15 cellular contexts compared by ENCODE assay signal in genomic region chr5:78577051-78577807, GRCh38.
DNase-seq lines count a peak whose midpoint lies in the region; ATAC-seq, FAIRE-seq and TF ChIP-seq lines count a peak whose summit lies in the region.
"Had no signal": no experiment of that assay in that cellular context is flagged by ENCODE, and none has a peak within 500 bp of the region (broad histone marks: within the 10 kb centered on the region; RNA-seq: fewer than 3 reads in every experiment).

No MANE protein-coding gene starts in this region.

- H3K36me3 Mint-ChIP-seq in H9 (ENCODE audit: insufficient read depth in 1 of 3, low read depth in 3 of 3) (peaks cover 4 to 8% (median 6%) of the 10 kb centered on the region in 3 experiments; a peak in 3 of 7 replicates), CD14-positive monocyte (no peaks in the 10 kb centered on the region)
- no peaks in the 10 kb centered on the region for H3K36me3 Mint-ChIP-seq in activated naive CD4-positive, alpha-beta T cell treated with anti-CD3 and anti-CD28 coated beads for 36 hours (ENCODE audit: low read depth)
- H3K36me3 Mint-ChIP-seq: natural killer cell treated with Interleukin-12 subunit alpha and Interleukin-12 subunit beta and Interleukin-15 and Interleukin-18, amount 100 ng/mL, for 72 hours had no signal

- no CpG with 5 or more reads among the region's 8 CpGs for WGBS in H9 (ENCODE audit: extremely low coverage, insufficient read length, low lambda C conversion rate)
- WGBS in hepatocyte (ENCODE audit: low lambda C conversion rate, missing lambda C conversion rate): 82% methylated on average over 8 of the region's 8 CpGs
- WGBS in smooth muscle cell (ENCODE audit: low lambda C conversion rate): 80% methylated on average over 8 of the region's 8 CpGs

- CTCF ChIA-PET in activated naive CD4-positive, alpha-beta T cell treated with anti-CD3 and anti-CD28 coated beads for 36 hours (lab: Charles Lee): no interaction called here

- H3K4me3 Mint-ChIP-seq in H9 (no peak overlapping the region), CD14-positive monocyte (no peak overlapping the region)
- H3K4me3 Mint-ChIP-seq in activated naive CD4-positive, alpha-beta T cell treated with anti-CD3 and anti-CD28 coated beads for 36 hours: no peak overlapping the region
- H3K4me3 Mint-ChIP-seq: natural killer cell treated with Interleukin-12 subunit alpha and Interleukin-12 subunit beta and Interleukin-15 and Interleukin-18, amount 100 ng/mL, for 72 hours had no signal

- H4K20me1 ChIP-seq in H9 (ENCODE audit: control insufficient read depth, insufficient read depth, insufficient read length): no peaks in the 10 kb centered on the region
- no peaks in the 10 kb centered on the region for H4K20me1 ChIP-seq in hepatocyte (ENCODE audit: insufficient read depth, poor library complexity, severe bottlenecking)
- peaks cover 12% of the 10 kb centered on the region for H4K20me1 ChIP-seq in smooth muscle cell (ENCODE audit: low read depth)

- H2BK5ac ChIP-seq in H9 (ENCODE audit: insufficient read length, low read length): no peak overlapping the region

- H3K27ac ChIP-seq in H9 (ENCODE audit: insufficient read length, low read depth, low read length) (no peak overlapping the region), hepatocyte (peak overlapping the region; percentile 25), smooth muscle cell (ENCODE audit: low read depth) (peak overlapping the region; percentile 36)
- H3K27ac ChIP-seq: SJSA1, vagina, VCaP had no signal

- no peak overlapping the region for H2AK5ac ChIP-seq in H9 (ENCODE audit: insufficient read length, low read length)

- no peaks in the 10 kb centered on the region for H3K9me2 ChIP-seq in hepatocyte (replicated peaks; ENCODE audit: insufficient read depth)

- TF ChIP-seq CTCF in H9 (conservative IDR thresholded peaks at IDR 0.05) (no peak), choroid plexus epithelial cell (conservative IDR thresholded peaks at IDR 0.05; ENCODE audit: low read depth, low read length) (no peak), hepatocyte (IDR thresholded peaks at IDR 0.05; ENCODE audit: poor library complexity) (no peak), smooth muscle cell (IDR thresholded peaks at IDR 0.05; ENCODE audit: borderline replicate concordance, insufficient read depth, poor library complexity, severe bottlenecking) (no peak), CD14-positive monocyte (IDR thresholded peaks at IDR 0.05) (no peak)

- FAIRE-seq in RCC 7860 (lab: Jason Lieb, UNC): no peak

- no peak overlapping the region for H4K5ac ChIP-seq in H9 (ENCODE audit: insufficient read length, low read depth, low read length)

- H3K14ac ChIP-seq in H9 (ENCODE audit: insufficient read depth, low read length): no peak overlapping the region

- H3K18ac ChIP-seq in H9 (ENCODE audit: insufficient read length, low read depth, low read length): no peak overlapping the region

- no peak overlapping the region for H2BK20ac ChIP-seq in H9 (ENCODE audit: low read depth, low read length, poor library complexity, severe bottlenecking)

- no peak overlapping the region for H2BK12ac ChIP-seq in H9 (ENCODE audit: insufficient read length, low read depth, low read length)

- no peak overlapping the region for H3K23ac ChIP-seq in H9 (ENCODE audit: insufficient read length, low read depth, low read length)

- H3K27me3 Mint-ChIP-seq in H9 (ENCODE audit: low read depth): no peaks in the 10 kb centered on the region
- H3K27me3 Mint-ChIP-seq in CD14-positive monocyte (ENCODE audit: low read depth in 3 of 3): no peaks in the 10 kb centered on the region
- H3K27me3 Mint-ChIP-seq in activated naive CD4-positive, alpha-beta T cell treated with anti-CD3 and anti-CD28 coated beads for 36 hours (ENCODE audit: low read depth): no peaks in the 10 kb centered on the region

- intact Hi-C loops in CD14-positive monocyte (cut with micrococcal nuclease): no loop called here
- intact Hi-C loops in activated naive CD4-positive, alpha-beta T cell treated with anti-CD3 and anti-CD28 coated beads for 36 hours (cut with micrococcal nuclease): no loop called here

- no peak overlapping the region for H4K91ac ChIP-seq in H9 (ENCODE audit: insufficient read length, low read depth, low read length)

- no peak overlapping the region for H3K4ac ChIP-seq in H9 (ENCODE audit: low read depth, low read length)

- H3T11ph ChIP-seq in H9 (ENCODE audit: low read length): no peak overlapping the region

- H3K27ac Mint-ChIP-seq in H9 (peak overlapping the region in 2 of 3 experiments; percentile 69 to 71; a peak in 6 of 7 replicates), CD14-positive monocyte (no peak overlapping the region)
- no peak overlapping the region for H3K27ac Mint-ChIP-seq in activated naive CD4-positive, alpha-beta T cell treated with anti-CD3 and anti-CD28 coated beads for 36 hours
- H3K27ac Mint-ChIP-seq: natural killer cell treated with Interleukin-12 subunit alpha and Interleukin-12 subunit beta and Interleukin-15 and Interleukin-18, amount 100 ng/mL, for 72 hours had no signal

- no peaks in the 10 kb centered on the region for H3K79me1 ChIP-seq in H9 (ENCODE audit: insufficient read depth, low read depth, low read length, poor library complexity, severe bottlenecking)

- H3K23me2 ChIP-seq in H9 (ENCODE audit: insufficient read length, low read depth, low read length, poor library complexity, severe bottlenecking): no peaks in the 10 kb centered on the region

- H4K8ac ChIP-seq in H9 (replicated peaks; ENCODE audit: insufficient read length, low read depth, low read length): no peak overlapping the region

- peaks cover 35% of the 10 kb centered on the region for H3F3A ChIP-seq in smooth muscle cell (ENCODE audit: low read depth)

- no peak for DNase-seq in H9
- peak; percentile 47 for DNase-seq in choroid plexus epithelial cell (ENCODE audit: low read depth)
- no peak for DNase-seq in hepatocyte (ENCODE audit: low spot score)
- no peak for DNase-seq in smooth muscle cell (lab: John Stamatoyannopoulos, UW; ENCODE audit: unreplicated experiment)
- DNase-seq in RCC 7860 (ENCODE audit: low spot score): no peak
- DNase-seq in CD14-positive monocyte (ENCODE audit: low spot score): no peak
- no peak for DNase-seq in activated naive CD4-positive, alpha-beta T cell treated with anti-CD3 and anti-CD28 coated beads for 36 hours
- DNase-seq: dorsolateral prefrontal cortex; NCI-H187 treated with DMSO at 0.1 percent for 48 hours; stimulated activated CD4-positive, alpha-beta T cell treated with anti-CD3 and anti-CD28 coated beads, Interleukin-15, amount 100 ng/mL, for 24 hours had no signal

- H3K4me1 Mint-ChIP-seq in H9 (peaks cover 23 to 24% of the 10 kb centered on the region in 2 experiments), CD14-positive monocyte (peaks cover 20% of the 10 kb centered on the region)
- no peaks in the 10 kb centered on the region for H3K4me1 Mint-ChIP-seq in activated naive CD4-positive, alpha-beta T cell treated with anti-CD3 and anti-CD28 coated beads for 36 hours (ENCODE audit: low read depth)

- H2AFZ ChIP-seq in H9 (ENCODE audit: low read length): no peak overlapping the region
- H2AFZ ChIP-seq in hepatocyte: no peak overlapping the region
- H2AFZ ChIP-seq in smooth muscle cell (ENCODE audit: low read depth): no peak overlapping the region

- H3K4me2 ChIP-seq in H9 (ENCODE audit: insufficient read depth, insufficient read length, low read length): no peak overlapping the region
- H3K4me2 ChIP-seq in hepatocyte: no peak overlapping the region
- H3K4me2 ChIP-seq in smooth muscle cell: peak overlapping the region; percentile 10

- H3K27me3 ChIP-seq in H9 (ENCODE audit: insufficient read depth, low read length): no peaks in the 10 kb centered on the region
- no peaks in the 10 kb centered on the region for H3K27me3 ChIP-seq in hepatocyte
- no peaks in the 10 kb centered on the region for H3K27me3 ChIP-seq in smooth muscle cell (ENCODE audit: low read depth)
- H3K27me3 ChIP-seq: dorsolateral prefrontal cortex, SJSA1, vagina had no signal

- no peak for ATAC-seq in HG02870 (IDR thresholded peaks at IDR 0.05; ENCODE audit: unreplicated experiment)

- no peak overlapping the region for H2BK15ac ChIP-seq in H9 (ENCODE audit: low read depth, low read length)

- no peak overlapping the region for H3K9ac ChIP-seq in H9 (ENCODE audit: extremely low read depth, insufficient read length, low read length)
- H3K9ac ChIP-seq in smooth muscle cell (ENCODE audit: low read depth): no peak overlapping the region

- no peak overlapping the region for H3K56ac ChIP-seq in H9 (ENCODE audit: insufficient read length, low read depth, low read length)

- H2BK120ac ChIP-seq in H9 (ENCODE audit: low read depth, low read length, poor library complexity, severe bottlenecking): no peak overlapping the region

- H3K9me3 Mint-ChIP-seq in H9 (peaks cover 9 to 15% of the 10 kb centered on the region in 2 experiments), CD14-positive monocyte (peaks cover 0 to 4% (median 2%) of the 10 kb centered on the region in 7 donors)
- H3K9me3 Mint-ChIP-seq in activated naive CD4-positive, alpha-beta T cell treated with anti-CD3 and anti-CD28 coated beads for 36 hours: peaks cover 1% of the 10 kb centered on the region
- H3K9me3 Mint-ChIP-seq: natural killer cell treated with Interleukin-12 subunit alpha and Interleukin-12 subunit beta and Interleukin-15 and Interleukin-18, amount 100 ng/mL, for 72 hours had no signal

- peaks cover 2% of the 10 kb centered on the region; the same call in 1 of the 2 replicates for H3K4me1 ChIP-seq in H9 (ENCODE audit: insufficient read depth, low read length)
- H3K4me1 ChIP-seq in hepatocyte (ENCODE audit: insufficient read depth): peaks cover 13% of the 10 kb centered on the region
- H3K4me1 ChIP-seq in smooth muscle cell (ENCODE audit: low read depth): peaks cover 10% of the 10 kb centered on the region

- H3K79me2 ChIP-seq in H9 (ENCODE audit: insufficient read depth, low read length) (no peaks in the 10 kb centered on the region), hepatocyte (peaks cover 22% of the 10 kb centered on the region), smooth muscle cell (ENCODE audit: low read depth) (peaks cover 22% of the 10 kb centered on the region)

- H3K9me3 ChIP-seq in H9 (ENCODE audit: control insufficient read depth, low read depth, low read length) (no peaks in the 10 kb centered on the region), hepatocyte (ENCODE audit: low read depth) (no peaks in the 10 kb centered on the region), smooth muscle cell (replicated peaks; ENCODE audit: low read depth) (no peaks in the 10 kb centered on the region)
- H3K9me3 ChIP-seq: SJSA1, vagina had no signal

- no peaks in the 10 kb centered on the region for H3K36me3 ChIP-seq in hepatocyte (replicated peaks; ENCODE audit: insufficient read depth, low read depth)
- no peaks in the 10 kb centered on the region for H3K36me3 ChIP-seq in smooth muscle cell (ENCODE audit: low read depth)
- H3K36me3 ChIP-seq: SJSA1, vagina had no signal

- no peak overlapping the region for H3K4me3 ChIP-seq in choroid plexus epithelial cell (ENCODE audit: low read depth, low read length)
- no peak overlapping the region for H3K4me3 ChIP-seq in hepatocyte
- H3K4me3 ChIP-seq in smooth muscle cell: no peak overlapping the region
- H3K4me3 ChIP-seq: dorsolateral prefrontal cortex, SJSA1, vagina had no signal

Comparison
In these comparisons a context has a peak if more than half of its experiments do, and no peak if none do; other contexts are left out.
1. H3K27ac Mint-ChIP-seq: peak in H9 (2 of 3); none in CD14-positive monocyte (0 of 7) and activated naive CD4-positive, alpha-beta T cell treated with anti-CD3 and anti-CD28 coated beads for 36 hours (single experiment).